25 cellular contexts compared by ENCODE assay signal in genomic region chr6:137696765-137697164, GRCh38.
A peak's percentile ranks its signal among the peaks of the same experiment; 100 is the strongest.
DNase-seq lines count a peak whose midpoint lies in the region; ATAC-seq, FAIRE-seq and TF ChIP-seq lines count a peak whose summit lies in the region.
"Had no signal": no experiment of that assay in that cellular context is flagged by ENCODE, and none has a peak within 500 bp of the region (broad histone marks: within the 10 kb centered on the region; RNA-seq: fewer than 3 reads in every experiment).

No MANE protein-coding gene starts in this region.

- H3K4me2 ChIP-seq in astrocyte (ENCODE audit: low read length), result no peak overlapping the region

- H3K9ac ChIP-seq in astrocyte (ENCODE audit: low read length), result no peak overlapping the region
- H3K9ac ChIP-seq in stomach smooth muscle (ENCODE audit: low read length in 2 of 2), result no peak overlapping the region
- H3K9ac ChIP-seq: GM23248 had no signal

- H3K36me3 ChIP-seq in cardiac muscle cell, result no peaks in the 10 kb centered on the region
- H3K36me3 ChIP-seq in right atrium auricular region, result no peaks in the 10 kb centered on the region
- H3K36me3 ChIP-seq in astrocyte (ENCODE audit: insufficient read depth, low read length), result no peaks in the 10 kb centered on the region
- H3K36me3 ChIP-seq in mesodermal cell (ENCODE audit: control insufficient read depth, insufficient read depth, low read length), result no peaks in the 10 kb centered on the region
- no peaks in the 10 kb centered on the region for H3K36me3 ChIP-seq in stomach smooth muscle (ENCODE audit: control insufficient read depth in 2 of 2, insufficient read depth in 2 of 2, low read length in 2 of 2)
- H3K36me3 ChIP-seq: esophagus squamous epithelium, WERI-Rb-1 had no signal

- H3K4me3 Mint-ChIP-seq in astrocyte (ENCODE audit: unreplicated experiment), result no peak overlapping the region
- H3K4me3 Mint-ChIP-seq: activated naive CD4-positive, alpha-beta T cell treated with anti-CD3 and anti-CD28 coated beads, Interleukin-2, amount 50 U/mL, for 24 hours had no signal

- no peaks in the 10 kb centered on the region for H4K20me1 ChIP-seq in astrocyte (ENCODE audit: insufficient read depth, low read length)

- H3K9me3 ChIP-seq in cardiac muscle cell (ENCODE audit: low read depth) (no peaks in the 10 kb centered on the region), right atrium auricular region (no peaks in the 10 kb centered on the region), astrocyte (ENCODE audit: insufficient read depth, low read depth, low read length) (no peaks in the 10 kb centered on the region), mesodermal cell (ENCODE audit: control insufficient read depth, low read length) (no peaks in the 10 kb centered on the region), stomach smooth muscle (ENCODE audit: control insufficient read depth in 2 of 2, low read length in 2 of 2) (no peaks in the 10 kb centered on the region)
- H3K9me3 ChIP-seq: esophagus squamous epithelium had no signal

- ATAC-seq in HG02981 (IDR thresholded peaks at IDR 0.05; ENCODE audit: unreplicated experiment), result no peak

- no peaks in the 10 kb centered on the region for H3K79me2 ChIP-seq in astrocyte (ENCODE audit: insufficient read depth, low read length)

- H2AFZ ChIP-seq in astrocyte (ENCODE audit: low read depth, low read length), result no peak overlapping the region
- H2AFZ ChIP-seq: GM23248 had no signal

- FAIRE-seq in astrocyte (lab: Jason Lieb, UNC), result no peak
- FAIRE-seq: frontal cortex had no signal

- peak in 1 of 2 donors; percentile 86 for DNase-seq in cardiac muscle cell (ENCODE audit: low read depth in 1 of 2, low spot score in 1 of 2)
- DNase-seq in right atrium auricular region (ENCODE audit: low spot score), result no peak
- no peak for DNase-seq in astrocyte (ENCODE audit: low read depth)
- no peak for DNase-seq in NOMO-1 (lab: John Stamatoyannopoulos, UW; ENCODE audit: unreplicated experiment in 2 of 2)
- DNase-seq in T-helper 2 cell, result no peak
- DNase-seq: ACHN; aorta; C1 segment of cervical spinal cord; central memory CD4-positive, alpha-beta T cell; esophagus squamous epithelium; hippocampal formation; Kasumi-1; NCI-H1436; NCI-H446 treated with DMSO at 0.1 percent for 48 hours; NCI-H82; stimulated activated CD4-positive, alpha-beta T cell treated with anti-CD3 and anti-CD28 coated beads, Interleukin-2, amount 100 ng/mL, for 48 hours; substantia nigra; T-helper 9 cell; WERI-Rb-1 had no signal

- H3K36me3 Mint-ChIP-seq in astrocyte (ENCODE audit: low read depth, unreplicated experiment), result no peaks in the 10 kb centered on the region
- H3K36me3 Mint-ChIP-seq: activated naive CD4-positive, alpha-beta T cell treated with anti-CD3 and anti-CD28 coated beads, Interleukin-2, amount 50 U/mL, for 24 hours had no signal

- H3K27ac Mint-ChIP-seq in astrocyte (ENCODE audit: unreplicated experiment), result peak overlapping the region; percentile 83
- H3K27ac Mint-ChIP-seq: activated naive CD4-positive, alpha-beta T cell treated with anti-CD3 and anti-CD28 coated beads, Interleukin-2, amount 50 U/mL, for 24 hours had no signal

- H3K4me3 ChIP-seq in cardiac muscle cell (no peak overlapping the region), right atrium auricular region (no peak overlapping the region), astrocyte (ENCODE audit: insufficient read depth, low read depth, low read length) (no peak overlapping the region), mesodermal cell (ENCODE audit: extremely low read depth, insufficient read depth, low read length, poor library complexity, severe bottlenecking) (no peak overlapping the region), stomach smooth muscle (ENCODE audit: low read length in 2 of 2) (no peak overlapping the region)
- H3K4me3 ChIP-seq: esophagus squamous epithelium, GM23248 had no signal

- TF ChIP-seq CTCF in cardiac muscle cell (IDR thresholded peaks at IDR 0.05; ENCODE audit: low read depth, low read length), result no peak
- no peak for TF ChIP-seq CTCF in right atrium auricular region (IDR thresholded peaks at IDR 0.05)
- no peak for TF ChIP-seq CTCF in astrocyte (IDR thresholded peaks at IDR 0.05; ENCODE audit: insufficient read depth, low read depth, low read length)

- H3K4me1 Mint-ChIP-seq in astrocyte (ENCODE audit: low read depth, unreplicated experiment), result peaks cover 42% of the 10 kb centered on the region

- H3K4me1 ChIP-seq in cardiac muscle cell (ENCODE audit: low read depth), result peaks cover 63% of the 10 kb centered on the region
- H3K4me1 ChIP-seq in right atrium auricular region, result peaks cover 0 to 20% of the 10 kb centered on the region in 2 donors
- H3K4me1 ChIP-seq in astrocyte (ENCODE audit: insufficient read depth, low read length), result peaks cover 29% of the 10 kb centered on the region
- peaks cover 60% of the 10 kb centered on the region for H3K4me1 ChIP-seq in mesodermal cell (ENCODE audit: control insufficient read depth, insufficient read depth, low read length, poor library complexity, severe bottlenecking)
- H3K4me1 ChIP-seq in stomach smooth muscle (ENCODE audit: control insufficient read depth, insufficient read depth, low read length), result peaks cover 17% of the 10 kb centered on the region

- WGBS in mesodermal cell (ENCODE audit: insufficient coverage in 2 of 2), 2 experiments, result 77% methylated on average over 3 of the region's 4 CpGs; no CpG with 5 or more reads in 1 of the 2 experiments

- no peaks in the 10 kb centered on the region for H3K9me3 Mint-ChIP-seq in astrocyte (ENCODE audit: unreplicated experiment)
- H3K9me3 Mint-ChIP-seq: activated naive CD4-positive, alpha-beta T cell treated with anti-CD3 and anti-CD28 coated beads, Interleukin-2, amount 50 U/mL, for 24 hours had no signal

- H3K27me3 ChIP-seq in cardiac muscle cell (no peaks in the 10 kb centered on the region), right atrium auricular region (no peaks in the 10 kb centered on the region), astrocyte (ENCODE audit: insufficient read depth, low read length) (no peaks in the 10 kb centered on the region), stomach smooth muscle (ENCODE audit: control insufficient read depth in 1 of 2, insufficient read depth in 2 of 2, low read length in 2 of 2) (no peaks in the 10 kb centered on the region)
- H3K27me3 ChIP-seq: esophagus squamous epithelium had no signal

- H3K27ac ChIP-seq in cardiac muscle cell (peak overlapping the region; percentile 99), right atrium auricular region (peak overlapping the region in 1 of 2 donors; percentile 24), astrocyte (ENCODE audit: low read depth, low read length) (no peak overlapping the region), mesodermal cell (ENCODE audit: low read depth, low read length, severe bottlenecking) (peak overlapping the region; percentile 98), stomach smooth muscle (ENCODE audit: low read length) (peak overlapping the region; percentile 41)
- H3K27ac ChIP-seq: GM23248, WERI-Rb-1 had no signal

- H3K27me3 Mint-ChIP-seq in astrocyte (ENCODE audit: low read depth, unreplicated experiment), result no peaks in the 10 kb centered on the region
